ENCODE assay signal across 12 cellular contexts in genomic region chr1:62722796-62723195, GRCh38. TPM values are rescaled to one million over a fixed set of nuclear protein-coding genes. Genes with fewer than 3 reads are reported as not detected.
A peak's percentile ranks its signal among the peaks of the same experiment; 100 is the strongest.
DNase-seq lines count a peak whose midpoint lies in the region; ATAC-seq and TF ChIP-seq lines count a peak whose summit lies in the region.
"Had no signal": no experiment of that assay in that cellular context is flagged by ENCODE, and none has a peak within 500 bp of the region (broad histone marks: within the 10 kb centered on the region; RNA-seq: fewer than 3 reads in every experiment).

No MANE protein-coding gene starts in this region.

- TF ChIP-seq CTCF in GM12865 (IDR thresholded peaks at IDR 0.05; ENCODE audit: insufficient read depth, low read depth, low read length, missing control alignments) (no peak), omental fat pad (IDR thresholded peaks at IDR 0.05) (no peak)

- ATAC-seq in GM19395 (IDR thresholded peaks at IDR 0.05; ENCODE audit: unreplicated experiment) (peak; percentile 82), HG02884 (IDR thresholded peaks at IDR 0.05; ENCODE audit: unreplicated experiment) (peak; percentile 84), omental fat pad (ENCODE audit: low FRiP score) (no peak)
- ATAC-seq: GM23338 had no signal

- DNase-seq in GM12865 (ENCODE audit: low read depth): peak; percentile 51
- peak; percentile 28 for DNase-seq in NOMO-1 treated with dmso at 0.1 percent for 144 hours (lab: John Stamatoyannopoulos, UW; ENCODE audit: unreplicated experiment)
- no peak for DNase-seq in omental fat pad (ENCODE audit: low spot score)
- DNase-seq in GM19240 (ENCODE audit: insufficient read length, low spot score): no peak
- no peak for DNase-seq in activated effector memory CD4-positive, alpha-beta T cell treated with anti-CD3 and anti-CD28 coated beads, Interleukin-2, amount 50 U/mL, for 16 hours
- DNase-seq in NCI-H1105 treated with DMSO at 0.1 percent for 48 hours (lab: John Stamatoyannopoulos, UW): no peak
- DNase-seq: activated CD4-positive, CD25-positive, alpha-beta regulatory T cell; NCI-H2081 treated with DMSO at 0.1 percent for 48 hours had no signal

- no peak overlapping the region for H3K4me3 ChIP-seq in GM12865 (ENCODE audit: low read depth, low read length)
- H3K4me3 ChIP-seq: breast epithelium, GM23338 had no signal

RNA-seq across cellular contexts. Expression of gene DOCK7, which starts 34.6 kb away (rescaled TPM):
- 10 to 100 TPM; 29.1 to 55.2 (median 31.0) TPM for total RNA-seq in omental fat pad

Comparison
In these comparisons a context has a peak if more than half of its experiments do, and no peak if none do; other contexts are left out.
1. DNase-seq: peak in GM12865 (single experiment) and NOMO-1 treated with dmso at 0.1 percent for 144 hours (single experiment); none in omental fat pad (single experiment), GM19240 (single experiment), activated effector memory CD4-positive, alpha-beta T cell treated with anti-CD3 and anti-CD28 coated beads, Interleukin-2, amount 50 U/mL, for 16 hours (single experiment) and NCI-H1105 treated with DMSO at 0.1 percent for 48 hours (single experiment).